In genomic region chr18:49076767-49077166, GRCh38 we compare ENCODE assay signal across 22 cellular contexts.
"Had no signal": no experiment of that assay in that cellular context is flagged by ENCODE, and none has a peak within 500 bp of the region (broad histone marks: within the 10 kb centered on the region; RNA-seq: fewer than 3 reads in every experiment).

No MANE protein-coding gene starts in this region.

- H3K4me3 ChIP-seq: body of pancreas, cardiac muscle cell, left ventricle myocardium inferior, pancreas, right lobe of liver, skin epidermis, testis, vagina had no signal

- FAIRE-seq: kidney, pancreas, TTC549 had no signal

- H3K27me3 ChIP-seq: body of pancreas, cardiac muscle cell, pancreas, right lobe of liver, testis, vagina had no signal

- H3K27ac ChIP-seq: body of pancreas, cardiac muscle cell, left ventricle myocardium inferior, pancreas, right lobe of liver, skin epidermis, testis, vagina, WERI-Rb-1 had no signal

- H3K36me3 ChIP-seq: cardiac muscle cell, pancreas, right lobe of liver, vagina had no signal

- H3K9me3 ChIP-seq: body of pancreas, left ventricle myocardium inferior, pancreas, right lobe of liver, testis, vagina had no signal

- DNase-seq: activated CD4-positive, alpha-beta T cell treated with anti-CD3 and anti-CD28 coated beads, Interleukin-2, amount 10 ng/mL, durations not matched to agents 7 days and 5 days; activated CD4-positive, CD25-positive, alpha-beta regulatory T cell treated with anti-CD3 and anti-CD28 coated beads, Interleukin-2, amount 50 U/mL, for 72 hours; activated CD8-positive, alpha-beta T cell treated with anti-CD3 and anti-CD28 coated beads, Interleukin-2, amount 10 ng/mL, durations not matched to agents 7 days and 5 days; activated gamma-delta T cell; anterior cingulate cortex; body of pancreas; dermis blood vessel endothelial cell; effector CD8-positive, alpha-beta T cell; erythroblast; foreskin fibroblast; kidney; left ventricle myocardium inferior; pancreas; right lobe of liver; stimulated activated CD4-positive, alpha-beta T cell treated with anti-CD3 and anti-CD28 coated beads, Interleukin-2, amount 100 ng/mL, for 24 hours; stimulated activated naive B cell treated with anti-CD40 and anti-IgM and Interleukin-4, amounts not matched to agents 10 μg/mL and 1 μg/mL and 100 μg/mL, for 72 hours; testis; WERI-Rb-1 had no signal

- H3K4me1 ChIP-seq: vagina had no signal

- ATAC-seq: activated CD8-positive, alpha-beta T cell treated with anti-CD3 and anti-CD28 coated beads, Interleukin-2, amount 10 ng/mL, durations not matched to agents 7 days and 5 days; body of pancreas; pancreas; right lobe of liver; stimulated activated naive B cell treated with anti-CD40 and anti-IgM and Interleukin-4, amounts not matched to agents 10 μg/mL and 1 μg/mL and 100 μg/mL, for 72 hours had no signal
